ENCODE assay signal across 8 cellular contexts in genomic region chr2:223957092-223957851, GRCh38. TPM values are rescaled to one million over a fixed set of nuclear protein-coding genes. Genes with fewer than 3 reads are reported as not detected.
DNase-seq lines count a peak whose midpoint lies in the region; ATAC-seq, FAIRE-seq and TF ChIP-seq lines count a peak whose summit lies in the region.

Gene MRPL44 (plus strand): TSS chr2:223957463. CDS start chr2:223957473, 10 bp downstream.

- ATAC-seq in HG02852 (IDR thresholded peaks at IDR 0.05; ENCODE audit: unreplicated experiment) (peak; percentile 90), heart right ventricle (peak; percentile 100), upper lobe of right lung (peak; percentile 100)

- DNase-seq in GM12892 (ENCODE audit: insufficient read length): peak; percentile 74
- DNase-seq in NCI-H146 treated with DMSO at 0.1 percent for 48 hours (lab: John Stamatoyannopoulos, UW; ENCODE audit: unreplicated experiment): peak; percentile 63
- DNase-seq in amniotic epithelial cell (ENCODE audit: low read depth): peak; percentile 91
- DNase-seq in heart right ventricle: peak; percentile 97
- DNase-seq in posterior vena cava (ENCODE audit: low spot score): peak; percentile 99
- peak; percentile 98 for DNase-seq in upper lobe of right lung

- 0 to 1% methylated on average over 65 of the region's 65 CpGs for WGBS in heart right ventricle, 2 donors

- H3K36me3 ChIP-seq in heart right ventricle (peaks cover 0 to 29% (median 0%) of the 10 kb centered on the region in 9 donors), upper lobe of right lung (peaks cover 16% of the 10 kb centered on the region)

- intact Hi-C loops in T-helper 1 cell treated with Interleukin-12 subunit alpha and Interleukin-12 subunit beta and Interleukin-4 antibody, amounts not matched to agents 30 ng/mL and 1 ng/mL, for 36 hours (cut with micrococcal nuclease): loop anchor here (1.0 to 5.0 kb wide), 15 partner anchors 12 to 1300 kb away; partner anchors contain the start of genes ACSL3, AP1S3, CUL3 and FARSB
- intact Hi-C loops in heart right ventricle (cut with DNase I) (loop anchor here in 1 of 10 donors (10.0 kb wide), 1 partner anchor 52 kb away; no protein-coding TSS in a partner anchor), posterior vena cava (cut with DNase I) (no loop called here), upper lobe of right lung (cut with DNase I) (no loop called here)

- FAIRE-seq in GM12892 (lab: Jason Lieb, UNC): peak; percentile 95

- TF ChIP-seq CTCF in heart right ventricle (IDR thresholded peaks at IDR 0.05) (peak in 2 of 9 donors; percentile 5 to 27), upper lobe of right lung (IDR thresholded peaks at IDR 0.05) (no peak)

- H3K9me3 ChIP-seq in heart right ventricle: no peaks in the 10 kb centered on the region
- no peaks in the 10 kb centered on the region for H3K9me3 ChIP-seq in upper lobe of right lung

- peak within 1 kb of the TSS; percentile 83 to 100 (median 96) for H3K4me3 ChIP-seq in heart right ventricle
- H3K4me3 ChIP-seq in upper lobe of right lung: peak within 1 kb of the TSS; percentile 82

- H3K27me3 ChIP-seq in heart right ventricle (no peaks in the 10 kb centered on the region), upper lobe of right lung (no peaks in the 10 kb centered on the region)

- TF ChIP-seq POLR2A in GM12892 (IDR thresholded peaks at IDR 0.05; ENCODE audit: low read depth, low read length): peak; percentile 79

- peak within 1 kb of the TSS; percentile 47 to 93 (median 86) for H3K27ac ChIP-seq in heart right ventricle
- peak within 1 kb of the TSS; percentile 86 for H3K27ac ChIP-seq in upper lobe of right lung

- H3K4me1 ChIP-seq in heart right ventricle (peaks cover 13 to 55% (median 50%) of the 10 kb centered on the region in 9 donors), upper lobe of right lung (peaks cover 50% of the 10 kb centered on the region)

RNA-seq across cellular contexts. Expression of gene MRPL44, which starts in this region (rescaled TPM):
- polyA plus RNA-seq in GM12892 (2012; ENCODE audit: missing spikeins): 31.2 TPM
- 27.1 and 28.9 TPM in 2 replicates for total RNA-seq in T-helper 1 cell treated with Interleukin-12 subunit alpha and Interleukin-12 subunit beta and Interleukin-4 antibody, amounts not matched to agents 30 ng/mL and 1 ng/mL, for 36 hours
- 10 to 100 TPM; 34.4 to 47.5 (median 41.5) TPM for total RNA-seq in heart right ventricle
- polyA plus RNA-seq in heart right ventricle: 10 to 100 TPM; 11.3 to 26.5 TPM
- 10 to 100 TPM; 10.4 to 12.2 TPM for total RNA-seq in posterior vena cava
- 18.9 TPM for total RNA-seq in upper lobe of right lung

Comparison
In these comparisons a context has a peak if more than half of its experiments do, and no peak if none do; other contexts are left out.
1. Peak in every context shown above with its lines: DNase-seq, ATAC-seq, H3K4me3 ChIP-seq and H3K27ac ChIP-seq.